Comparison of ENCODE assay signal across 17 cellular contexts in genomic region chr7:43220250-43220649, GRCh38.
DNase-seq lines count a peak whose midpoint lies in the region; ATAC-seq and TF ChIP-seq lines count a peak whose summit lies in the region.
"Had no signal": no experiment of that assay in that cellular context is flagged by ENCODE, and none has a peak within 500 bp of the region (broad histone marks: within the 10 kb centered on the region; RNA-seq: fewer than 3 reads in every experiment).

No MANE protein-coding gene starts in this region.

- DNase-seq in AG08396 (ENCODE audit: low spot score) = peak; percentile 73
- peak; percentile 86 for DNase-seq in HT1080 (ENCODE audit: low read depth)
- DNase-seq in astrocyte of the hippocampus (ENCODE audit: low read depth, low spot score) = peak; percentile 47
- DNase-seq in glomerular visceral epithelial cell (ENCODE audit: extremely low spot score) = peak; percentile 38
- no peak for DNase-seq in adrenal gland
- DNase-seq: activated CD8-positive, alpha-beta memory T cell treated with anti-CD3 and anti-CD28 coated beads for 24 hours; activated gamma-delta T cell; DMS79; left ventricle myocardium inferior; MV-4-11; naive B cell; psoas muscle had no signal

- no peak for TF ChIP-seq CTCF in adrenal gland (IDR thresholded peaks at IDR 0.05)

- no peak overlapping the region for H3K27ac ChIP-seq in adrenal gland
- H3K27ac ChIP-seq: BLaER1, left ventricle myocardium inferior, psoas muscle, suprapubic skin had no signal

- no peak overlapping the region for H3K4me3 ChIP-seq in adrenal gland
- H3K4me3 ChIP-seq: BLaER1, left ventricle myocardium inferior, psoas muscle, suprapubic skin had no signal

- H3K4me1 ChIP-seq in adrenal gland (replicated peaks in 1 of 2) = no peaks in the 10 kb centered on the region
- H3K4me1 ChIP-seq: left ventricle myocardium inferior, psoas muscle, suprapubic skin had no signal

- no peak for TF ChIP-seq POLR2A in adrenal gland (IDR thresholded peaks at IDR 0.05)

- peaks cover 4% of the 10 kb centered on the region for H3K27me3 ChIP-seq in adrenal gland
- H3K27me3 ChIP-seq: BLaER1, suprapubic skin had no signal

- H3K9me3 ChIP-seq in adrenal gland (replicated peaks in 1 of 3) = no peaks in the 10 kb centered on the region
- H3K9me3 ChIP-seq: left ventricle myocardium inferior, psoas muscle, suprapubic skin had no signal

- intact Hi-C loops in adrenal gland (cut with DNase I) = no loop called here

- H3K36me3 ChIP-seq in adrenal gland (replicated peaks in 1 of 2) = no peaks in the 10 kb centered on the region
- H3K36me3 ChIP-seq: left ventricle myocardium inferior, suprapubic skin had no signal

- 84 to 95% (median 86%) methylated on average over 6 of the region's 6 CpGs for WGBS in adrenal gland, 4 donors

- ATAC-seq in HG03571 (IDR thresholded peaks at IDR 0.05; ENCODE audit: unreplicated experiment) (no peak), GM21825 (IDR thresholded peaks at IDR 0.05; ENCODE audit: unreplicated experiment) (no peak), HG03196 (IDR thresholded peaks at IDR 0.05; ENCODE audit: unreplicated experiment) (no peak)
- ATAC-seq: psoas muscle had no signal

Comparison
In these comparisons a context has a peak if more than half of its experiments do, and no peak if none do; other contexts are left out.
1. DNase-seq: peak in AG08396 (single experiment), HT1080 (single experiment), astrocyte of the hippocampus (single experiment) and glomerular visceral epithelial cell (single experiment); none in adrenal gland (0 of 7).